Comparison of ENCODE assay signal across 14 cellular contexts in genomic region chr22:40479126-40479800, GRCh38.
DNase-seq lines count a peak whose midpoint lies in the region; TF ChIP-seq lines count a peak whose summit lies in the region.
"Had no signal": no experiment of that assay in that cellular context is flagged by ENCODE, and none has a peak within 500 bp of the region (broad histone marks: within the 10 kb centered on the region; RNA-seq: fewer than 3 reads in every experiment).

No MANE protein-coding gene starts in this region.

- TF ChIP-seq CTCF in C4-2B (conservative IDR thresholded peaks at IDR 0.05) = peak; percentile 26
- no peak for TF ChIP-seq CTCF in HL-60 (IDR thresholded peaks at IDR 0.05; ENCODE audit: insufficient read depth, low read length)
- TF ChIP-seq CTCF in PC-9 (conservative IDR thresholded peaks at IDR 0.05) = peak; percentile 23; the same call in 1 of the 2 replicates

- no TSS peak for BruUV-seq in PC-9 (replicated peaks; lab: Mats Ljungman, UMichigan)

- H3K4me2 ChIP-seq in PC-9 = no peak overlapping the region
- no peak overlapping the region for H3K4me2 ChIP-seq in mesendoderm (ENCODE audit: low read length)
- no peak overlapping the region for H3K4me2 ChIP-seq in trophoblast cell (ENCODE audit: low read length)

- H4K5ac ChIP-seq in mesendoderm (ENCODE audit: low read length) = no peak overlapping the region

- H4K8ac ChIP-seq in mesendoderm (ENCODE audit: low read depth, low read length) = no peak overlapping the region
- no peak overlapping the region for H4K8ac ChIP-seq in trophoblast cell (ENCODE audit: low read depth, low read length)

- H3K4me1 ChIP-seq in PC-9 (replicated peaks; ENCODE audit: insufficient read depth) (peaks cover 46% of the 10 kb centered on the region), mesendoderm (ENCODE audit: control insufficient read depth, low read depth, low read length) (peaks cover 8% of the 10 kb centered on the region), trophoblast cell (ENCODE audit: control insufficient read depth in 1 of 2, insufficient read depth in 2 of 2, low read length in 2 of 2) (peaks cover 9 to 23% of the 10 kb centered on the region in 2 experiments)

- peak overlapping the region; percentile 34 for H2BK120ac ChIP-seq in mesendoderm (ENCODE audit: low read depth, low read length)
- H2BK120ac ChIP-seq in trophoblast cell (ENCODE audit: insufficient read depth, low read length, poor library complexity) = no peak overlapping the region

- intact Hi-C loops in PC-9 (cut with micrococcal nuclease; ENCODE audit: unreplicated experiment) = no loop called here

- no peak overlapping the region for H2BK15ac ChIP-seq in mesendoderm (replicated peaks; ENCODE audit: low read depth)

- H2BK5ac ChIP-seq in mesendoderm (ENCODE audit: low read length) = peak overlapping the region; percentile 81
- H2BK5ac ChIP-seq in trophoblast cell (ENCODE audit: low read depth, low read length, poor library complexity) = no peak overlapping the region

- no peak overlapping the region for H3K14ac ChIP-seq in trophoblast cell (ENCODE audit: low read length)

- H3K79me1 ChIP-seq in mesendoderm (ENCODE audit: low read length) (peaks cover 4% of the 10 kb centered on the region), trophoblast cell (ENCODE audit: low read length) (peaks cover 3% of the 10 kb centered on the region)

- H2AK5ac ChIP-seq in mesendoderm (ENCODE audit: low read length) (no peak overlapping the region), trophoblast cell (ENCODE audit: low read length) (no peak overlapping the region)

- CTCF ChIA-PET in PC-9 (lab: Charles Lee) = no interaction called here

- no peak overlapping the region for H3K9ac ChIP-seq in mesendoderm (ENCODE audit: low read length)
- no peak overlapping the region for H3K9ac ChIP-seq in trophoblast cell (ENCODE audit: low read length)

- no CpG with 5 or more reads among the region's 6 CpGs for WGBS in mesendoderm (ENCODE audit: extremely low coverage, insufficient coverage, low lambda C conversion rate)
- WGBS in trophoblast cell (ENCODE audit: extremely low coverage, insufficient coverage, insufficient read length) = no CpG with 5 or more reads among the region's 6 CpGs

- H3K4ac ChIP-seq in mesendoderm (ENCODE audit: low read depth, low read length) (no peak overlapping the region), trophoblast cell (ENCODE audit: low read depth, low read length) (no peak overlapping the region)

- no peak overlapping the region for H2BK12ac ChIP-seq in trophoblast cell (ENCODE audit: low read length)

- no peaks in the 10 kb centered on the region for H3K36me3 ChIP-seq in PC-9 (ENCODE audit: low read depth)
- no peaks in the 10 kb centered on the region for H3K36me3 ChIP-seq in mesendoderm (ENCODE audit: control insufficient read depth, insufficient read depth, low read length)
- peaks cover 2 to 6% of the 10 kb centered on the region in 2 experiments for H3K36me3 ChIP-seq in trophoblast cell (ENCODE audit: control insufficient read depth in 1 of 2, insufficient read depth in 2 of 2, low read length in 2 of 2)
- H3K36me3 ChIP-seq: upper lobe of right lung had no signal

- H3K18ac ChIP-seq in mesendoderm (ENCODE audit: low read length) (peak overlapping the region; percentile 81), trophoblast cell (ENCODE audit: low read length) (no peak overlapping the region)

- POLR2A ChIA-PET in PC-9 (lab: Charles Lee; ENCODE audit: unreplicated experiment) = interaction anchor here (0.6 kb wide), 1 partner anchor 1110 kb away, joined by 4 read pairs; the partner anchor contains the start of gene PMM1

- H3F3A ChIP-seq in PC-9 (ENCODE audit: insufficient read depth, low read depth) = peaks cover 36% of the 10 kb centered on the region

- H4K12ac ChIP-seq in trophoblast cell (ENCODE audit: low read depth, low read length) = no peak overlapping the region

- H4K20me1 ChIP-seq in PC-9 (ENCODE audit: insufficient read depth) = no peaks in the 10 kb centered on the region

- H3K56ac ChIP-seq in mesendoderm (ENCODE audit: low read length) = peak overlapping the region; percentile 47

- H3K4me3 ChIP-seq in HL-60 (replicated peaks; ENCODE audit: insufficient read depth, low read length) = no peak overlapping the region
- no peak overlapping the region for H3K4me3 ChIP-seq in PC-9
- H3K4me3 ChIP-seq in mesendoderm (ENCODE audit: low read length) = no peak overlapping the region
- H3K4me3 ChIP-seq in trophoblast cell (ENCODE audit: low read depth, low read length) = no peak overlapping the region
- H3K4me3 ChIP-seq: skin epidermis, upper lobe of right lung had no signal

- no peak overlapping the region for H4K91ac ChIP-seq in trophoblast cell (ENCODE audit: low read depth, low read length)

- H3K79me2 ChIP-seq in PC-9 (ENCODE audit: low read depth) (peaks cover 36% of the 10 kb centered on the region), mesendoderm (ENCODE audit: control insufficient read depth, insufficient read depth, low read length) (no peaks in the 10 kb centered on the region), trophoblast cell (ENCODE audit: control insufficient read depth, insufficient read depth, low read length, poor library complexity) (peaks cover 1% of the 10 kb centered on the region)

- H2AFZ ChIP-seq in PC-9 (no peak overlapping the region), trophoblast cell (ENCODE audit: insufficient read depth, low read length, poor library complexity) (no peak overlapping the region)

- no peak overlapping the region for H3K27ac ChIP-seq in C4-2B
- H3K27ac ChIP-seq in HL-60 (replicated peaks) = peak overlapping the region; percentile 35
- H3K27ac ChIP-seq in PC-9 = 0 out of 2 replicates have a peak overlapping the region, but pooled peaks have one; percentile 27
- peak overlapping the region; percentile 18 for H3K27ac ChIP-seq in mesendoderm (ENCODE audit: low read depth, low read length)
- H3K27ac ChIP-seq in trophoblast cell (ENCODE audit: low read depth, low read length) = no peak overlapping the region
- H3K27ac ChIP-seq: upper lobe of right lung had no signal

- no peak overlapping the region for H3K23ac ChIP-seq in mesendoderm (ENCODE audit: low read length)
- no peak overlapping the region for H3K23ac ChIP-seq in trophoblast cell (ENCODE audit: low read length)

- no peaks in the 10 kb centered on the region for H3K9me2 ChIP-seq in PC-9 (ENCODE audit: insufficient read depth)

- H3K27me3 ChIP-seq in HL-60 (ENCODE audit: insufficient read depth, poor library complexity, severe bottlenecking) = no peaks in the 10 kb centered on the region
- no peaks in the 10 kb centered on the region for H3K27me3 ChIP-seq in PC-9 (ENCODE audit: insufficient read depth, low read depth)
- H3K27me3 ChIP-seq in mesendoderm (ENCODE audit: insufficient read depth, low read length, poor library complexity) = no peaks in the 10 kb centered on the region
- H3K27me3 ChIP-seq in trophoblast cell (ENCODE audit: insufficient read depth, low read length) = no peaks in the 10 kb centered on the region
- H3K27me3 ChIP-seq: upper lobe of right lung had no signal

- H3K9me3 ChIP-seq in PC-9 (ENCODE audit: insufficient read depth, low read depth) (no peaks in the 10 kb centered on the region), trophoblast cell (ENCODE audit: insufficient read depth, low read depth, low read length) (no peaks in the 10 kb centered on the region)
- H3K9me3 ChIP-seq: upper lobe of right lung had no signal

- DNase-seq in HL-60 (ENCODE audit: low read depth in 1 of 2, low spot score in 1 of 2) (no peak), PC-9 (no peak), mesendoderm (peak; percentile 96), DMS 273 (lab: John Stamatoyannopoulos, UW; ENCODE audit: unreplicated experiment) (no peak), trophoblast cell (no peak), KG1 (lab: John Stamatoyannopoulos, UW) (no peak), NCI-H510A (lab: John Stamatoyannopoulos, UW) (no peak)
- DNase-seq: activated CD4-positive, alpha-beta T cell treated with anti-CD3 and anti-CD28 coated beads, Interleukin-2, amount 50 U/mL, for 1 hour; DMS79 treated with DMSO at 0.1 percent for 48 hours; islet precursor cell; NCI-H1417; upper lobe of right lung had no signal

Comparison
In these comparisons a context has a peak if more than half of its experiments do, and no peak if none do; other contexts are left out.
1. H3K27ac ChIP-seq: peak in HL-60 (single experiment), PC-9 (single experiment) and mesendoderm (single experiment); none in C4-2B (single experiment) and trophoblast cell (single experiment).